In the genomic region with DNA sequence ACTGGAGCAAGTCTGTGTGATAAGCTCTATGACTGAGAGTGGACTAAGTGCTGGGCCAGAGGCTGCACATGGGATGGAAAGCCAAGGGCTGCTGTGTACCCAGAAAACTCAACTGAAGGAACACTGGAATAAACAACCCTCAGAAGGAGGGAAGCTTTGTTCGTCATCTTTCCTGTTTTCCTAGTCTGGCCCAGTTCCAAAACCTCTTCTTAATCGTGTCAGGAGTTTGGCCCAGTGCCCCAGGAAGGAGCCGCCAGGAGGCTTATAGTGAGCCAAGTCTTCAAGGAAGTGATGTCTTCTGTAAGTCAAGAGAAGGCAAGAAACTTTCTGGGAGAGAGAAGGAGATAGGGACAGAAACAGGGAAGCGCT, we compare ENCODE assay signal across 8 cellular contexts. TPM values are rescaled to one million over a fixed set of nuclear protein-coding genes. Genes with fewer than 3 reads are reported as not detected.
DNase-seq lines count a peak whose midpoint lies in the region; ATAC-seq and TF ChIP-seq lines count a peak whose summit lies in the region.

No MANE protein-coding gene starts in this region.

- no peaks in the 10 kb centered on the region for H4K20me1 ChIP-seq in fibroblast of lung (ENCODE audit: control insufficient read depth, extremely low read depth, insufficient read depth, low read length)

- H3K9me3 ChIP-seq in Panc1 (ENCODE audit: control insufficient read depth, insufficient read depth, low read depth, low read length): peaks cover 5% of the 10 kb centered on the region; the same call in 1 of the 2 replicates
- H3K9me3 ChIP-seq in fibroblast of lung (ENCODE audit: control insufficient read depth, insufficient read depth, low read depth, low read length): no peaks in the 10 kb centered on the region

- H3K4me3 ChIP-seq in Panc1 (ENCODE audit: low read depth in 2 of 2, low read length in 2 of 2) (no peak overlapping the region), fibroblast of lung (replicated peaks in 1 of 4; ENCODE audit: control extremely low read depth in 1 of 4, insufficient read depth in 1 of 4, low read depth in 3 of 4, low read length in 4 of 4) (peak overlapping the region; percentile 45 to 71 (median 56)), retinal pigment epithelial cell (ENCODE audit: low read length) (no peak overlapping the region)

- DNase-seq in EL (peak; percentile 96), Panc1 (ENCODE audit: low read depth, low spot score) (no peak), fibroblast of lung (ENCODE audit: low read depth in 2 of 2) (peak; percentile 95 to 99), retinal pigment epithelial cell (ENCODE audit: low read depth) (peak; percentile 96), nephron progenitor cell (no peak), iPS-NIHi7 (ENCODE audit: extremely low spot score) (no peak)
- no peak for DNase-seq in activated effector memory CD4-positive, alpha-beta T cell treated with anti-CD3 and anti-CD28 coated beads, Interleukin-2, amount 50 U/mL, for 16 hours

- H3K79me2 ChIP-seq in fibroblast of lung (ENCODE audit: control insufficient read depth, insufficient read depth, low read length): peaks cover 25% of the 10 kb centered on the region

- H3K27ac Mint-ChIP-seq in nephron progenitor cell: no peak overlapping the region

- POLR2A ChIA-PET in Panc1 (lab: Charles Lee): no interaction called here

- peaks cover 19% of the 10 kb centered on the region for H3K4me1 ChIP-seq in Panc1 (ENCODE audit: control insufficient read depth, insufficient read depth, low read length)
- H3K4me1 ChIP-seq in fibroblast of lung (ENCODE audit: control insufficient read depth, extremely low read depth, insufficient read depth, low read length): peaks cover 27% of the 10 kb centered on the region

- no TSS peak for BruUV-seq in Panc1 (replicated peaks; lab: Mats Ljungman, UMichigan)

- peak overlapping the region; percentile 90 for H3K4me2 ChIP-seq in fibroblast of lung (ENCODE audit: extremely low read depth, insufficient read depth, low read length)

- H3K4me1 Mint-ChIP-seq in nephron progenitor cell: peaks cover 43% of the 10 kb centered on the region

- in situ Hi-C loops in Panc1 (cut with HindIII; ENCODE audit: low pct_unique_long_range_greater_than_20kb, low sequenced_read_pairs): no loop called here

- CTCF ChIA-PET in Panc1 (lab: Charles Lee): no interaction called here

- intact Hi-C loops in Panc1 (cut with micrococcal nuclease; ENCODE audit: unreplicated experiment): no loop called here

- peaks cover 6% of the 10 kb centered on the region for H3K36me3 Mint-ChIP-seq in nephron progenitor cell (ENCODE audit: low read depth)

- no peaks in the 10 kb centered on the region for H3K27me3 Mint-ChIP-seq in nephron progenitor cell (ENCODE audit: low read depth, poor library complexity)

- H3K27ac ChIP-seq in Panc1 (ENCODE audit: low read length) (peak overlapping the region; percentile 83), fibroblast of lung (ENCODE audit: insufficient read depth, low read length) (peak overlapping the region; percentile 100)

- H3K36me3 ChIP-seq in Panc1 (ENCODE audit: control insufficient read depth, insufficient read depth, low read length) (no peaks in the 10 kb centered on the region), fibroblast of lung (ENCODE audit: control insufficient read depth, insufficient read depth, low read length) (no peaks in the 10 kb centered on the region)

- TF ChIP-seq CTCF in Panc1 (IDR thresholded peaks at IDR 0.05) (no peak), fibroblast of lung (conservative IDR thresholded peaks at IDR 0.05 in 1 of 2, IDR thresholded peaks at IDR 0.05 in 1 of 2; ENCODE audit: low read depth in 1 of 2, low read length in 2 of 2) (no peak), retinal pigment epithelial cell (conservative IDR thresholded peaks at IDR 0.05; ENCODE audit: low read depth, low read length) (no peak), nephron progenitor cell (IDR thresholded peaks at IDR 0.05) (no peak)

- H3K4me3 Mint-ChIP-seq in nephron progenitor cell: no peak overlapping the region

- peaks cover 17% of the 10 kb centered on the region for H3K9me3 Mint-ChIP-seq in nephron progenitor cell

- H3K9ac ChIP-seq in fibroblast of lung (ENCODE audit: insufficient read depth, low read length): no peak overlapping the region

- ATAC-seq in Panc1: no peak
- no peak for ATAC-seq in GM18517 (IDR thresholded peaks at IDR 0.05; ENCODE audit: unreplicated experiment)

- peak overlapping the region; percentile 47 for H2AFZ ChIP-seq in fibroblast of lung (ENCODE audit: low read length)

- H3K27me3 ChIP-seq in Panc1 (ENCODE audit: control insufficient read depth, insufficient read depth, low read length): no peaks in the 10 kb centered on the region
- no peaks in the 10 kb centered on the region for H3K27me3 ChIP-seq in fibroblast of lung (ENCODE audit: control insufficient read depth, insufficient read depth, low read length)

RNA-seq across cellular contexts. Expression of gene TOP1, which starts 23.3 kb away (rescaled TPM):
- 65.2 TPM for total RNA-seq in Panc1 (2021; ENCODE audit: unreplicated experiment)
- polyA plus RNA-seq in Panc1 (2012; ENCODE audit: insufficient read length): 39.6 TPM
- total RNA-seq in fibroblast of lung: 27.0 and 35.3 TPM in 2 replicates
- polyA plus RNA-seq in fibroblast of lung: 18.4 and 36.0 TPM in 2 replicates
- 59.0 and 106 TPM in 2 replicates for polyA plus RNA-seq in fibroblast of lung (2012)
- 7.2 and 9.9 TPM in 2 replicates for polyA minus RNA-seq in fibroblast of lung (ENCODE audit: low replicate concordance)

Comparison
In these comparisons a context has a peak if more than half of its experiments do, and no peak if none do; other contexts are left out.
1. DNase-seq: peak in EL (single experiment), fibroblast of lung (2 of 2) and retinal pigment epithelial cell (single experiment); none in Panc1 (single experiment), nephron progenitor cell (single experiment), iPS-NIHi7 (single experiment) and activated effector memory CD4-positive, alpha-beta T cell treated with anti-CD3 and anti-CD28 coated beads, Interleukin-2, amount 50 U/mL, for 16 hours (single experiment).
2. H3K4me3 ChIP-seq: peak in fibroblast of lung (4 of 4); none in Panc1 (0 of 2) and retinal pigment epithelial cell (single experiment).